ENCODE assay signal across 8 cellular contexts in the genomic region with DNA sequence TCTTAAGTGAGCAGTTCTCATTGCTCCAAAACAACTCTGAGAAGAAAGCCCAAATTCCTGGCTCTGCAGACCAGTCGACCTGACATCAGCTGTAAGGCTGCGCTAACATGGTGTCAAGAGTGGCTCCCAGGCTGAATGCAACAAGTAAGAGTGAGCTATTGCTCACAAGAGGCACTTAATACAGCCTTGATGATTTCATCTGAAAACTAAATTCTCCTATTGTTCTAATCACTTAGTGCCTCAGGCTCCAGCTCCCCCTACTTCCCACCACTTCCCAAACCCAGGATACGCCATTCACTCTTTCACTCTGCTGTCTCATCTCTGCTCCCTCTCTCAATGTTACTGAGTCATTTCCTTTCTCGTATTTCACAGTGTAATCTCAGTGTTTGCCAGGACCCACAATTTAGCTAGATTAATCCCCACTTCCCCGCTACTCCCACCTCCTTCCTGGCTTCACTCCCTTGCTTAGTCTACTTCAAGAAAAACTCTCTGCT.
A peak's percentile ranks its signal among the peaks of the same experiment; 100 is the strongest.
DNase-seq lines count a peak whose midpoint lies in the region; ATAC-seq and TF ChIP-seq lines count a peak whose summit lies in the region.

No MANE protein-coding gene starts in this region.

- TF ChIP-seq CTCF in astrocyte of the cerebellum (IDR thresholded peaks at IDR 0.05; ENCODE audit: low read depth, low read length, missing control alignments) = no peak
- TF ChIP-seq CTCF in kidney epithelial cell (IDR thresholded peaks at IDR 0.05; ENCODE audit: insufficient read depth, low read length, poor library complexity, severe bottlenecking) = no peak
- TF ChIP-seq CTCF in thyroid gland (IDR thresholded peaks at IDR 0.05) = no peak

- WGBS in thyroid gland, 2 donors = 46 to 55% methylated on average over 5 of the region's 5 CpGs

- H3K27me3 ChIP-seq in ACC112 (ENCODE audit: insufficient read depth, low read length) (no peaks in the 10 kb centered on the region), MG63 (no peaks in the 10 kb centered on the region), kidney epithelial cell (ENCODE audit: control insufficient read depth, insufficient read depth, low read length) (no peaks in the 10 kb centered on the region), thyroid gland (no peaks in the 10 kb centered on the region)

- peaks cover 68% of the 10 kb centered on the region for H3K79me2 ChIP-seq in ACC112 (ENCODE audit: control insufficient read depth, insufficient read depth, low read length, unreplicated experiment)

- peak; percentile 91 for DNase-seq in MG63
- DNase-seq in astrocyte of the cerebellum (ENCODE audit: low read depth) = peak; percentile 93
- peak; percentile 85 for DNase-seq in kidney epithelial cell (ENCODE audit: low read depth)
- no peak for DNase-seq in thyroid gland
- no peak for DNase-seq in stimulated activated CD4-positive, alpha-beta T cell treated with anti-CD3 and anti-CD28 coated beads, Interleukin-4, amount 100 ng/mL, for 1 hour
- no peak for DNase-seq in activated CD8-positive, alpha-beta memory T cell treated with anti-CD3 and anti-CD28 coated beads, Interleukin-2, amount 50 U/mL, for 4 hours

- no peaks in the 10 kb centered on the region for H3K9me3 ChIP-seq in MG63
- no peaks in the 10 kb centered on the region for H3K9me3 ChIP-seq in thyroid gland

- H3K4me3 ChIP-seq in ACC112 (ENCODE audit: low read depth, low read length) (peak overlapping the region; percentile 66), MG63 (no peak overlapping the region), astrocyte of the cerebellum (ENCODE audit: low read depth, low read length) (peak overlapping the region; percentile 10), kidney epithelial cell (ENCODE audit: low read depth, low read length) (no peak overlapping the region), thyroid gland (replicated peaks in 1 of 3) (no peak overlapping the region)

- in situ Hi-C loops in astrocyte of the cerebellum (cut with HindIII; ENCODE audit: low sequenced_read_pairs) = no loop called here

- intact Hi-C loops in thyroid gland (cut with DNase I) = loop anchor here (10.0 kb wide), 1 partner anchor 79 kb away; a partner anchor contains a TSS

- H3K27ac ChIP-seq in ACC112 (ENCODE audit: low read depth, low read length) (peak overlapping the region; percentile 100), thyroid gland (peak overlapping the region; percentile 11 to 76 (median 70))

- TF ChIP-seq POLR2A in thyroid gland (IDR thresholded peaks at IDR 0.05) = no peak

- H2AFZ ChIP-seq in ACC112 (ENCODE audit: low read length, unreplicated experiment) = no peak overlapping the region

- H3K4me1 ChIP-seq in ACC112 (ENCODE audit: control insufficient read depth, insufficient read depth, low read length, unreplicated experiment) (peaks cover 95% of the 10 kb centered on the region), thyroid gland (peaks cover 39 to 68% of the 10 kb centered on the region in 2 donors)

- ATAC-seq in GM19395 (IDR thresholded peaks at IDR 0.05; ENCODE audit: unreplicated experiment) = peak; percentile 67

- H3K36me3 ChIP-seq in ACC112 (ENCODE audit: insufficient read depth, low read length) (no peaks in the 10 kb centered on the region), MG63 (peaks cover 24% of the 10 kb centered on the region), kidney epithelial cell (ENCODE audit: control insufficient read depth, insufficient read depth, low read length) (no peaks in the 10 kb centered on the region), thyroid gland (no peaks in the 10 kb centered on the region)

Comparison
In these comparisons a context has a peak if more than half of its experiments do, and no peak if none do; other contexts are left out.
1. H3K4me3 ChIP-seq: peak in ACC112 (single experiment) and astrocyte of the cerebellum (single experiment); none in MG63 (single experiment), kidney epithelial cell (single experiment) and thyroid gland (0 of 3).
2. DNase-seq: peak in MG63 (single experiment), astrocyte of the cerebellum (single experiment) and kidney epithelial cell (single experiment); none in thyroid gland (0 of 2), stimulated activated CD4-positive, alpha-beta T cell treated with anti-CD3 and anti-CD28 coated beads, Interleukin-4, amount 100 ng/mL, for 1 hour (single experiment) and activated CD8-positive, alpha-beta memory T cell treated with anti-CD3 and anti-CD28 coated beads, Interleukin-2, amount 50 U/mL, for 4 hours (single experiment).